ENCODE assay signal across 18 cellular contexts in genomic region chr7:85102813-85103350, GRCh38.
DNase-seq lines count a peak whose midpoint lies in the region; ATAC-seq and TF ChIP-seq lines count a peak whose summit lies in the region.
"Had no signal": no experiment of that assay in that cellular context is flagged by ENCODE, and none has a peak within 500 bp of the region (broad histone marks: within the 10 kb centered on the region; RNA-seq: fewer than 3 reads in every experiment).

No MANE protein-coding gene starts in this region.

- no peak overlapping the region for H2AK5ac ChIP-seq in mesenchymal stem cell (ENCODE audit: low read length, severe bottlenecking)

- H3K9me2 ChIP-seq in MM.1S (replicated peaks; ENCODE audit: insufficient read depth, low read length): no peaks in the 10 kb centered on the region

- H3K4me3 ChIP-seq in AG10803 (ENCODE audit: low read length) (no peak overlapping the region), cardiac fibroblast (replicated peaks in 1 of 2; ENCODE audit: low read depth in 2 of 2, low read length in 2 of 2) (no peak overlapping the region), mesenchymal stem cell (ENCODE audit: insufficient read depth in 1 of 2, low read depth in 1 of 2, low read length in 2 of 2) (no peak overlapping the region), MM.1S (ENCODE audit: low read length) (no peak overlapping the region)
- H3K4me3 ChIP-seq in CD8-positive, alpha-beta memory T cell (ENCODE audit: low read length): no peak overlapping the region
- H3K4me3 ChIP-seq: ovary had no signal

- H2BK12ac ChIP-seq in mesenchymal stem cell (ENCODE audit: low read length in 2 of 2): no peak overlapping the region

- no peaks in the 10 kb centered on the region for H3F3A ChIP-seq in MM.1S (ENCODE audit: insufficient read depth, low read length)

- H3K4me1 ChIP-seq in mesenchymal stem cell (ENCODE audit: control insufficient read depth, insufficient read depth, low read depth, low read length) (no peaks in the 10 kb centered on the region), MM.1S (ENCODE audit: low read length) (no peaks in the 10 kb centered on the region)
- no peaks in the 10 kb centered on the region for H3K4me1 ChIP-seq in CD8-positive, alpha-beta memory T cell (ENCODE audit: insufficient read depth, low read length)

- H3K27me3 Mint-ChIP-seq in CD8-positive, alpha-beta memory T cell: no peaks in the 10 kb centered on the region
- H3K27me3 Mint-ChIP-seq in activated naive CD8-positive, alpha-beta T cell treated with anti-CD3 and anti-CD28 coated beads, Interleukin-2, amount 50 U/mL, for 24 hours: no peaks in the 10 kb centered on the region
- H3K27me3 Mint-ChIP-seq: activated naive CD8-positive, alpha-beta T cell treated with anti-CD3 and anti-CD28 coated beads, Interleukin-2, amount 10 ng/mL, durations not matched to agents 7 days and 5 days had no signal

- H3K14ac ChIP-seq in mesenchymal stem cell (ENCODE audit: low read length in 2 of 2): no peak overlapping the region

- ATAC-seq in activated naive CD8-positive, alpha-beta T cell treated with anti-CD3 and anti-CD28 coated beads, Interleukin-2, amount 50 U/mL, for 24 hours: no peak
- ATAC-seq: activated CD8-positive, alpha-beta T cell treated with anti-CD3 and anti-CD28 coated beads, Interleukin-2, amount 10 ng/mL, durations not matched to agents 7 days and 5 days had no signal

- H3K4me3 Mint-ChIP-seq in CD8-positive, alpha-beta memory T cell: no peak overlapping the region
- no peak overlapping the region for H3K4me3 Mint-ChIP-seq in activated naive CD8-positive, alpha-beta T cell treated with anti-CD3 and anti-CD28 coated beads, Interleukin-2, amount 50 U/mL, for 24 hours
- H3K4me3 Mint-ChIP-seq: activated CD8-positive, alpha-beta T cell treated with anti-CD3 and anti-CD28 coated beads, Interleukin-2, amount 10 ng/mL, durations not matched to agents 7 days and 5 days; activated naive CD8-positive, alpha-beta T cell treated with anti-CD3 and anti-CD28 coated beads, Interleukin-2, amount 10 ng/mL, durations not matched to agents 7 days and 5 days had no signal

- H3K9me3 ChIP-seq in mesenchymal stem cell (ENCODE audit: control insufficient read depth, low read length) (no peaks in the 10 kb centered on the region), MM.1S (replicated peaks; ENCODE audit: insufficient read depth, low read length) (no peaks in the 10 kb centered on the region)
- no peaks in the 10 kb centered on the region for H3K9me3 ChIP-seq in CD8-positive, alpha-beta memory T cell (ENCODE audit: low read length)
- H3K9me3 ChIP-seq: ovary had no signal

- no peak overlapping the region for H3K23ac ChIP-seq in mesenchymal stem cell (ENCODE audit: low read length in 2 of 2)

- no peak overlapping the region for H3K18ac ChIP-seq in mesenchymal stem cell (ENCODE audit: low read depth in 1 of 2, low read length in 2 of 2)

- H3K4ac ChIP-seq in mesenchymal stem cell (ENCODE audit: low read depth in 1 of 2, low read length in 2 of 2): no peak overlapping the region

- TF ChIP-seq CTCF in AG10803 (conservative IDR thresholded peaks at IDR 0.05; ENCODE audit: low read length): no peak
- TF ChIP-seq CTCF in cardiac fibroblast (IDR thresholded peaks at IDR 0.05; ENCODE audit: low read depth, low read length): no peak
- TF ChIP-seq CTCF in MM.1S (IDR thresholded peaks at IDR 0.05; ENCODE audit: low read length): no peak

- H3K4me1 Mint-ChIP-seq in CD8-positive, alpha-beta memory T cell: no peaks in the 10 kb centered on the region
- no peaks in the 10 kb centered on the region for H3K4me1 Mint-ChIP-seq in activated naive CD8-positive, alpha-beta T cell treated with anti-CD3 and anti-CD28 coated beads, Interleukin-2, amount 50 U/mL, for 24 hours
- H3K4me1 Mint-ChIP-seq: activated naive CD8-positive, alpha-beta T cell treated with anti-CD3 and anti-CD28 coated beads, Interleukin-2, amount 10 ng/mL, durations not matched to agents 7 days and 5 days had no signal

- no peak overlapping the region for H4K91ac ChIP-seq in mesenchymal stem cell (ENCODE audit: low read length)

- H3K79me1 ChIP-seq in mesenchymal stem cell (replicated peaks; ENCODE audit: low read length, poor library complexity, severe bottlenecking): no peaks in the 10 kb centered on the region

- H3K79me2 ChIP-seq in MM.1S (ENCODE audit: low read length): no peaks in the 10 kb centered on the region

- H2BK120ac ChIP-seq in mesenchymal stem cell (ENCODE audit: low read depth, low read length): no peak overlapping the region

- POLR2A ChIA-PET in CD8-positive, alpha-beta memory T cell (lab: Charles Lee): no interaction called here

- H3K9me3 Mint-ChIP-seq in CD8-positive, alpha-beta memory T cell: peaks cover 6 to 26% (median 9%) of the 10 kb centered on the region in 5 donors
- H3K9me3 Mint-ChIP-seq in activated naive CD8-positive, alpha-beta T cell treated with anti-CD3 and anti-CD28 coated beads, Interleukin-2, amount 50 U/mL, for 24 hours: no peaks in the 10 kb centered on the region
- H3K9me3 Mint-ChIP-seq: activated naive CD8-positive, alpha-beta T cell treated with anti-CD3 and anti-CD28 coated beads, Interleukin-2, amount 10 ng/mL, durations not matched to agents 7 days and 5 days had no signal

- no peak overlapping the region for H4K8ac ChIP-seq in mesenchymal stem cell (ENCODE audit: low read length)

- no peaks in the 10 kb centered on the region for H3K36me3 Mint-ChIP-seq in CD8-positive, alpha-beta memory T cell
- H3K36me3 Mint-ChIP-seq in activated naive CD8-positive, alpha-beta T cell treated with anti-CD3 and anti-CD28 coated beads, Interleukin-2, amount 50 U/mL, for 24 hours (ENCODE audit: low read depth): no peaks in the 10 kb centered on the region
- H3K36me3 Mint-ChIP-seq: activated naive CD8-positive, alpha-beta T cell treated with anti-CD3 and anti-CD28 coated beads, Interleukin-2, amount 10 ng/mL, durations not matched to agents 7 days and 5 days had no signal

- H3K9ac ChIP-seq in mesenchymal stem cell (ENCODE audit: low read length): peak overlapping the region; percentile 2
- H3K9ac ChIP-seq in MM.1S (ENCODE audit: low read length): no peak overlapping the region

- H3K27ac ChIP-seq in mesenchymal stem cell (ENCODE audit: low read length, poor library complexity, severe bottlenecking): no peak overlapping the region
- H3K27ac ChIP-seq in CD8-positive, alpha-beta memory T cell (ENCODE audit: low read depth, low read length): no peak overlapping the region
- H3K27ac ChIP-seq in MM.1S (ENCODE audit: low read length): no peak overlapping the region
- H3K27ac ChIP-seq: ovary, WERI-Rb-1 had no signal

- H4K20me1 ChIP-seq in MM.1S (ENCODE audit: insufficient read depth, low read length): no peaks in the 10 kb centered on the region

- no peaks in the 10 kb centered on the region for H3K27me3 ChIP-seq in mesenchymal stem cell (ENCODE audit: control insufficient read depth in 1 of 2, insufficient read depth in 1 of 2, low read length in 2 of 2)
- H3K27me3 ChIP-seq in CD8-positive, alpha-beta memory T cell (ENCODE audit: insufficient read depth, low read length, poor library complexity, severe bottlenecking): no peaks in the 10 kb centered on the region
- no peaks in the 10 kb centered on the region for H3K27me3 ChIP-seq in MM.1S (replicated peaks; ENCODE audit: insufficient read depth, low read length)
- H3K27me3 ChIP-seq: ovary had no signal

- WGBS in mesenchymal stem cell: no CpG with 5 or more reads among the region's 2 CpGs

- H3K27ac Mint-ChIP-seq in CD8-positive, alpha-beta memory T cell: no peak overlapping the region
- no peak overlapping the region for H3K27ac Mint-ChIP-seq in activated naive CD8-positive, alpha-beta T cell treated with anti-CD3 and anti-CD28 coated beads, Interleukin-2, amount 50 U/mL, for 24 hours
- H3K27ac Mint-ChIP-seq: activated CD8-positive, alpha-beta T cell treated with anti-CD3 and anti-CD28 coated beads, Interleukin-2, amount 10 ng/mL, durations not matched to agents 7 days and 5 days; activated naive CD8-positive, alpha-beta T cell treated with anti-CD3 and anti-CD28 coated beads, Interleukin-2, amount 10 ng/mL, durations not matched to agents 7 days and 5 days had no signal

- DNase-seq in AG10803 (ENCODE audit: low read depth): peak; percentile 26
- peak; percentile 57 for DNase-seq in M059J (ENCODE audit: low read depth)
- peak; percentile 58 to 59 for DNase-seq in cardiac fibroblast (ENCODE audit: low read depth in 2 of 2)
- DNase-seq in mesenchymal stem cell: no peak
- DNase-seq in CD8-positive, alpha-beta memory T cell: no peak
- no peak for DNase-seq in LoVo (ENCODE audit: low spot score)
- DNase-seq in activated naive CD8-positive, alpha-beta T cell treated with anti-CD3 and anti-CD28 coated beads, Interleukin-2, amount 50 U/mL, for 24 hours: no peak
- no peak for DNase-seq in MM.1S
- DNase-seq: activated CD8-positive, alpha-beta T cell treated with anti-CD3 and anti-CD28 coated beads, Interleukin-2, amount 10 ng/mL, durations not matched to agents 7 days and 5 days; activated naive CD8-positive, alpha-beta T cell treated with anti-CD3 and anti-CD28 coated beads, Interleukin-2, amount 10 ng/mL, durations not matched to agents 7 days and 5 days; cortex of kidney; erythroblast; kidney glomerular epithelial cell; stimulated activated CD4-positive, alpha-beta T cell treated with anti-CD3 and anti-CD28 coated beads, Interleukin-12 subunit alpha, Interleukin-12 subunit beta, amount 100 ng/mL, for 4 hours; stimulated activated naive CD4-positive, alpha-beta T cell; T-helper 1 cell had no signal

- no peak overlapping the region for H2BK15ac ChIP-seq in mesenchymal stem cell (ENCODE audit: low read depth, poor library complexity, severe bottlenecking)

- CTCF ChIA-PET in CD8-positive, alpha-beta memory T cell (lab: Charles Lee): no interaction called here

- H2AFZ ChIP-seq in mesenchymal stem cell (ENCODE audit: low read depth, low read length): no peak overlapping the region
- no peak overlapping the region for H2AFZ ChIP-seq in MM.1S (ENCODE audit: low read length)

- no peak overlapping the region for H3K4me2 ChIP-seq in mesenchymal stem cell (ENCODE audit: low read length, poor library complexity, severe bottlenecking)
- no peak overlapping the region for H3K4me2 ChIP-seq in MM.1S (ENCODE audit: low read depth, low read length)

- H2BK5ac ChIP-seq in mesenchymal stem cell (ENCODE audit: low read depth, low read length, poor library complexity, severe bottlenecking): no peak overlapping the region

- H3K36me3 ChIP-seq in mesenchymal stem cell (ENCODE audit: control insufficient read depth in 1 of 2, insufficient read depth in 2 of 2, low read depth in 1 of 2, low read length in 2 of 2) (no peaks in the 10 kb centered on the region), MM.1S (replicated peaks; ENCODE audit: insufficient read depth, low read length) (no peaks in the 10 kb centered on the region)
- H3K36me3 ChIP-seq in CD8-positive, alpha-beta memory T cell (ENCODE audit: insufficient read depth, low read length): no peaks in the 10 kb centered on the region
- H3K36me3 ChIP-seq: ovary, WERI-Rb-1 had no signal

Comparison
In these comparisons a context has a peak if more than half of its experiments do, and no peak if none do; other contexts are left out.
1. DNase-seq: peak in AG10803 (single experiment), M059J (single experiment) and cardiac fibroblast (2 of 2); none in mesenchymal stem cell (single experiment), CD8-positive, alpha-beta memory T cell (0 of 5), LoVo (single experiment), activated naive CD8-positive, alpha-beta T cell treated with anti-CD3 and anti-CD28 coated beads, Interleukin-2, amount 50 U/mL, for 24 hours (single experiment) and MM.1S (single experiment).